Comparison of ENCODE assay signal across 17 cellular contexts in the genomic region with DNA sequence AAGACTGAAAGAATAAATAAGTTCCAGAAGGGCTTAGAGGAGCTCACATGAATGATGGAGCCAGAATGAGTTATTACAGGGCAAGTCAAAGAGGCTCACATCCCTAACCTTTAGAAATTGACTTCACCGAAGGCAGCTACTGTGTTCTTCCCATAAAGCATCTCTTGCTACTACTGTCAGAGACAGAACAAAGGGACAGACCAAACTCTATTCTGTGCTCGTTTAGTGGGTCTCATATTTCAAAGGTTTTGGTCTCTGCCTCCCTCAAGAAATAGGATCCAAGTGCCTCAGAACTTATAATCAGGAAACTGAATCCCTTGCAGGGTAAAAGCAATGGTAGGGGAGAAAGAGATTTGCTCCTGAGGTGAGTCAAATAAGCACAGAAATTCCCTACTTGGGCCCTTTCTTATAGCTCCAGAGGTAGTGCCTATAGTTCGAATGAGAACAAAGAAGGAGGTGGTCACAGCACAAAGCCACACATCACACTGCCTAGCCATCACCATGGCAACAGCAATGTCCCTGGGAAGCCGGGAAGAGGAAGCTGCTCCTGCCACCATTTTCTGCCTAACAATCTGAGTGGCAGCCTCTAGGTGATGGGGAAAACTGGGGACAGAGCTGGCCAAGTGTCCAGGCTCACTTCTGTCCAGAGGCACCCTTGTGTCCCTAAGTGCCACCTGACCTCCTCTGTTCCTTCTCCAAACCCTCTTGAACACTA.
DNase-seq lines count a peak whose midpoint lies in the region; ATAC-seq lines count a peak whose summit lies in the region.
"Had no signal": no experiment of that assay in that cellular context is flagged by ENCODE, and none has a peak within 500 bp of the region (broad histone marks: within the 10 kb centered on the region; RNA-seq: fewer than 3 reads in every experiment).

No MANE protein-coding gene starts in this region.

- no CpG with 5 or more reads among the region's 4 CpGs for whole genome bisulfite sequencing in mesendoderm (ENCODE audit: extremely low coverage, insufficient coverage, low lambda C conversion rate)

- H3K4me2 ChIP-seq in mesendoderm (ENCODE audit: low read length), result no peak overlapping the region

- POLR2A ChIA-PET in activated CD4-positive, alpha-beta memory T cell treated with anti-CD3 and anti-CD28 coated beads for 36 hours (lab: Charles Lee), result no interaction called here

- ATAC-seq in GM19351 (IDR thresholded peaks at IDR 0.05; ENCODE audit: unreplicated experiment), result no peak
- no peak for ATAC-seq in activated T-cell treated with anti-CD3 and anti-CD28 coated beads, Interleukin-2, amount 50 U/mL, for 4 hours
- ATAC-seq in natural killer cell treated with Interleukin-12 subunit alpha and Interleukin-12 subunit beta and Interleukin-15 and Interleukin-18, amount 100 ng/mL, for 72 hours, result no peak
- ATAC-seq: body of pancreas had no signal

- H3K4ac ChIP-seq in mesendoderm (ENCODE audit: low read depth, low read length), result no peak overlapping the region

- no peaks in the 10 kb centered on the region for H3K27me3 ChIP-seq in mesendoderm (ENCODE audit: insufficient read depth, low read length, poor library complexity)
- H3K27me3 ChIP-seq: body of pancreas, SJSA1, testis had no signal

- H3K9ac ChIP-seq in mesendoderm (ENCODE audit: low read length), result no peak overlapping the region

- peaks cover 12% of the 10 kb centered on the region for H3K9me3 Mint-ChIP-seq in activated CD4-positive, alpha-beta memory T cell treated with anti-CD3 and anti-CD28 coated beads for 36 hours
- peaks cover 9% of the 10 kb centered on the region for H3K9me3 Mint-ChIP-seq in activated T-cell treated with anti-CD3 and anti-CD28 coated beads, Interleukin-2, amount 50 U/mL, for 4 hours
- no peaks in the 10 kb centered on the region for H3K9me3 Mint-ChIP-seq in natural killer cell treated with Interleukin-12 subunit alpha and Interleukin-12 subunit beta and Interleukin-15 and Interleukin-18, amount 100 ng/mL, for 72 hours

- H4K8ac ChIP-seq in mesendoderm (ENCODE audit: low read depth, low read length), result no peak overlapping the region

- H2BK15ac ChIP-seq in mesendoderm (replicated peaks; ENCODE audit: low read depth), result no peak overlapping the region

- DNase-seq in DMS79 (lab: John Stamatoyannopoulos, UW) (peak; percentile 75), NCI-H1105 treated with DMSO at 0.1 percent for 48 hours (lab: John Stamatoyannopoulos, UW) (peak; percentile 50), OCI-M1 (lab: John Stamatoyannopoulos, UW) (peak; percentile 0), mesendoderm (peak; percentile 82)
- no peak for DNase-seq in activated CD4-positive, alpha-beta memory T cell treated with anti-CD3 and anti-CD28 coated beads for 36 hours
- no peak for DNase-seq in activated T-cell treated with anti-CD3 and anti-CD28 coated beads, Interleukin-2, amount 50 U/mL, for 4 hours
- no peak for DNase-seq in natural killer cell treated with Interleukin-12 subunit alpha and Interleukin-12 subunit beta and Interleukin-15 and Interleukin-18, amount 100 ng/mL, for 72 hours (ENCODE audit: low spot score)
- DNase-seq: activated naive CD4-positive, alpha-beta T cell treated with Interleukin-2 at 50 U/mL for 16 hours; body of pancreas; effector CD8-positive, alpha-beta T cell; foreskin fibroblast; NCI-H1436; stimulated activated CD4-positive, alpha-beta T cell treated with anti-CD3 and anti-CD28 coated beads, Interleukin-15, amount 100 ng/mL, for 24 hours; testis had no signal

- H4K5ac ChIP-seq in mesendoderm (ENCODE audit: low read length), result no peak overlapping the region

- CTCF ChIA-PET in activated CD4-positive, alpha-beta memory T cell treated with anti-CD3 and anti-CD28 coated beads for 36 hours (lab: Charles Lee), result no interaction called here

- H3K36me3 ChIP-seq in mesendoderm (ENCODE audit: control insufficient read depth, insufficient read depth, low read length), result no peaks in the 10 kb centered on the region
- H3K36me3 ChIP-seq: prostate gland, SJSA1 had no signal

- no peak overlapping the region for H3K27ac ChIP-seq in mesendoderm (ENCODE audit: low read depth, low read length)
- H3K27ac ChIP-seq: body of pancreas, prostate gland, SJSA1, testis had no signal

- no peaks in the 10 kb centered on the region for H3K4me1 ChIP-seq in mesendoderm (ENCODE audit: control insufficient read depth, low read depth, low read length)
- H3K4me1 ChIP-seq: body of pancreas, prostate gland, SJSA1, testis had no signal

- H3K79me1 ChIP-seq in mesendoderm (ENCODE audit: low read length), result no peaks in the 10 kb centered on the region

- H3K18ac ChIP-seq in mesendoderm (ENCODE audit: low read length), result no peak overlapping the region

- no peak overlapping the region for H3K56ac ChIP-seq in mesendoderm (ENCODE audit: low read length)

- no peak overlapping the region for H3K23ac ChIP-seq in mesendoderm (ENCODE audit: low read length)

- H3K27me3 Mint-ChIP-seq in activated CD4-positive, alpha-beta memory T cell treated with anti-CD3 and anti-CD28 coated beads for 36 hours, result peaks cover 8% of the 10 kb centered on the region
- peaks cover 5% of the 10 kb centered on the region for H3K27me3 Mint-ChIP-seq in activated T-cell treated with anti-CD3 and anti-CD28 coated beads, Interleukin-2, amount 50 U/mL, for 4 hours (ENCODE audit: low read depth)
- H3K27me3 Mint-ChIP-seq in natural killer cell treated with Interleukin-12 subunit alpha and Interleukin-12 subunit beta and Interleukin-15 and Interleukin-18, amount 100 ng/mL, for 72 hours, result peaks cover 8 to 13% of the 10 kb centered on the region in 2 donors

- intact Hi-C loops in activated CD4-positive, alpha-beta memory T cell treated with anti-CD3 and anti-CD28 coated beads for 36 hours (cut with micrococcal nuclease), result no loop called here

- no peak overlapping the region for H3K27ac Mint-ChIP-seq in activated CD4-positive, alpha-beta memory T cell treated with anti-CD3 and anti-CD28 coated beads for 36 hours
- H3K27ac Mint-ChIP-seq in natural killer cell treated with Interleukin-12 subunit alpha and Interleukin-12 subunit beta and Interleukin-15 and Interleukin-18, amount 100 ng/mL, for 72 hours, result no peak overlapping the region

- H2AK5ac ChIP-seq in mesendoderm (ENCODE audit: low read length), result no peak overlapping the region

- H2BK5ac ChIP-seq in mesendoderm (ENCODE audit: low read length), result no peak overlapping the region

- H3K4me3 ChIP-seq in mesendoderm (ENCODE audit: low read length), result no peak overlapping the region
- H3K4me3 ChIP-seq: body of pancreas, prostate gland, SJSA1, testis had no signal

- H2BK120ac ChIP-seq in mesendoderm (ENCODE audit: low read depth, low read length), result no peak overlapping the region

- no peaks in the 10 kb centered on the region for H3K36me3 Mint-ChIP-seq in activated CD4-positive, alpha-beta memory T cell treated with anti-CD3 and anti-CD28 coated beads for 36 hours
- H3K36me3 Mint-ChIP-seq in activated T-cell treated with anti-CD3 and anti-CD28 coated beads, Interleukin-2, amount 50 U/mL, for 4 hours (ENCODE audit: insufficient read depth), result no peaks in the 10 kb centered on the region
- H3K36me3 Mint-ChIP-seq in natural killer cell treated with Interleukin-12 subunit alpha and Interleukin-12 subunit beta and Interleukin-15 and Interleukin-18, amount 100 ng/mL, for 72 hours, result peaks cover 4% of the 10 kb centered on the region

- no peaks in the 10 kb centered on the region for H3K4me1 Mint-ChIP-seq in activated CD4-positive, alpha-beta memory T cell treated with anti-CD3 and anti-CD28 coated beads for 36 hours (ENCODE audit: low read depth)
- no peaks in the 10 kb centered on the region for H3K4me1 Mint-ChIP-seq in activated T-cell treated with anti-CD3 and anti-CD28 coated beads, Interleukin-2, amount 50 U/mL, for 4 hours (ENCODE audit: low read depth)
- no peaks in the 10 kb centered on the region for H3K4me1 Mint-ChIP-seq in natural killer cell treated with Interleukin-12 subunit alpha and Interleukin-12 subunit beta and Interleukin-15 and Interleukin-18, amount 100 ng/mL, for 72 hours (ENCODE audit: low read depth in 2 of 2)

- no peaks in the 10 kb centered on the region for H3K79me2 ChIP-seq in mesendoderm (ENCODE audit: control insufficient read depth, insufficient read depth, low read length)

- H3K4me3 Mint-ChIP-seq in activated CD4-positive, alpha-beta memory T cell treated with anti-CD3 and anti-CD28 coated beads for 36 hours, result no peak overlapping the region
- no peak overlapping the region for H3K4me3 Mint-ChIP-seq in activated T-cell treated with anti-CD3 and anti-CD28 coated beads, Interleukin-2, amount 50 U/mL, for 4 hours
- no peak overlapping the region for H3K4me3 Mint-ChIP-seq in natural killer cell treated with Interleukin-12 subunit alpha and Interleukin-12 subunit beta and Interleukin-15 and Interleukin-18, amount 100 ng/mL, for 72 hours

Comparison
In these comparisons a context has a peak if more than half of its experiments do, and no peak if none do; other contexts are left out.
1. DNase-seq: peak in DMS79 (single experiment), NCI-H1105 treated with DMSO at 0.1 percent for 48 hours (single experiment), OCI-M1 (single experiment) and mesendoderm (single experiment); none in activated CD4-positive, alpha-beta memory T cell treated with anti-CD3 and anti-CD28 coated beads for 36 hours (single experiment), activated T-cell treated with anti-CD3 and anti-CD28 coated beads, Interleukin-2, amount 50 U/mL, for 4 hours (single experiment) and natural killer cell treated with Interleukin-12 subunit alpha and Interleukin-12 subunit beta and Interleukin-15 and Interleukin-18, amount 100 ng/mL, for 72 hours (single experiment).